ENCODE assay signal across 21 cellular contexts in genomic region chr5:1948663-1949191, GRCh38.
DNase-seq lines count a peak whose midpoint lies in the region; ATAC-seq, FAIRE-seq and TF ChIP-seq lines count a peak whose summit lies in the region.
"Had no signal": no experiment of that assay in that cellular context is flagged by ENCODE, and none has a peak within 500 bp of the region (broad histone marks: within the 10 kb centered on the region; RNA-seq: fewer than 3 reads in every experiment).

No MANE protein-coding gene starts in this region.

- peak overlapping the region in 14 of 21 experiments; percentile 4 to 79 (median 47) for H3K27ac ChIP-seq in skin epidermis
- no peak overlapping the region for H3K27ac ChIP-seq in MM.1S (ENCODE audit: low read length)
- H3K27ac ChIP-seq: ascending aorta, colonic mucosa, pancreas, SJCRH30, spleen had no signal

- H3K4me2 ChIP-seq in MM.1S (ENCODE audit: low read depth, low read length), result no peak overlapping the region

- H3K36me3 ChIP-seq in bronchial epithelial cell (ENCODE audit: control insufficient read depth, insufficient read depth, low read length) (no peaks in the 10 kb centered on the region), MM.1S (replicated peaks; ENCODE audit: insufficient read depth, low read length) (no peaks in the 10 kb centered on the region)
- H3K36me3 ChIP-seq: ascending aorta, colonic mucosa, gastrocnemius medialis, pancreas, SJCRH30, spleen, transverse colon had no signal

- DNase-seq in LNCaP clone FGC (ENCODE audit: low read depth) (peak; percentile 27), bronchial epithelial cell (ENCODE audit: low read depth) (peak; percentile 13), left cardiac atrium (peak; percentile 76), MM.1S (no peak), GM13976 (ENCODE audit: low spot score) (no peak), GM19238 (ENCODE audit: insufficient read length, low spot score) (no peak)
- DNase-seq: activated CD4-positive, alpha-beta memory T cell treated with anti-CD3 and anti-CD28 coated beads, Interleukin-2, amount 10 ng/mL, durations not matched to agents 7 days and 5 days; activated naive CD4-positive, alpha-beta T cell treated with anti-CD3 and anti-CD28 coated beads, Interleukin-2, amount 50 U/mL, for 16 hours; activated T-cell treated with anti-CD3 and anti-CD28 coated beads, Interleukin-2, amount 50 U/mL, for 24 hours; colonic mucosa; naive thymus-derived CD4-positive, alpha-beta T cell; NCI-H526 treated with DMSO at 0.1 percent for 48 hours; SJCRH30; spleen; transverse colon had no signal

- H3K4me3 ChIP-seq in LNCaP clone FGC (ENCODE audit: low read depth, low read length) (peak overlapping the region; percentile 6; the same call in 1 of the 2 replicates), bronchial epithelial cell (ENCODE audit: low read depth, low read length) (no peak overlapping the region), skin epidermis (peak overlapping the region in 5 of 7 experiments; percentile 4 to 27 (median 15)), MM.1S (ENCODE audit: low read length) (no peak overlapping the region)
- H3K4me3 ChIP-seq: ascending aorta, colonic mucosa, pancreas, SJCRH30, spleen, transverse colon had no signal

- H2AFZ ChIP-seq in MM.1S (ENCODE audit: low read length), result no peak overlapping the region

- no peaks in the 10 kb centered on the region for H4K20me1 ChIP-seq in MM.1S (ENCODE audit: insufficient read depth, low read length)

- no peaks in the 10 kb centered on the region for H3K9me3 ChIP-seq in MM.1S (replicated peaks; ENCODE audit: insufficient read depth, low read length)
- H3K9me3 ChIP-seq: ascending aorta, colonic mucosa, gastrocnemius medialis, pancreas, SJCRH30, spleen, transverse colon had no signal

- H3F3A ChIP-seq in MM.1S (ENCODE audit: insufficient read depth, low read length), result no peaks in the 10 kb centered on the region

- in situ Hi-C loops in GM13976 (cut with MboI; ENCODE audit: low sequenced_read_pairs, unreplicated experiment), result no loop called here

- FAIRE-seq in bronchial epithelial cell (lab: Jason Lieb, UNC), result peak; percentile 60
- FAIRE-seq: H1, pancreas had no signal

- intact Hi-C loops in left cardiac atrium (cut with DNase I), result loop anchor here in 1 of 2 donors (5.0 kb wide), 1 partner anchor 146 kb away; the partner anchor contains the start of gene NDUFS6

- TF ChIP-seq CTCF in LNCaP clone FGC (IDR thresholded peaks at IDR 0.05; ENCODE audit: control insufficient read depth, extremely low read depth, insufficient read depth) (no peak), bronchial epithelial cell (IDR thresholded peaks at IDR 0.05; ENCODE audit: insufficient read depth, low read length, severe bottlenecking) (no peak), MM.1S (IDR thresholded peaks at IDR 0.05; ENCODE audit: low read length) (no peak), GM13976 (IDR thresholded peaks at IDR 0.05; ENCODE audit: borderline replicate concordance, control extremely low read depth, extremely low read depth, insufficient read depth, missing control alignments) (no peak)

- H3K9me2 ChIP-seq in MM.1S (replicated peaks; ENCODE audit: insufficient read depth, low read length), result no peaks in the 10 kb centered on the region

- no peaks in the 10 kb centered on the region for H3K79me2 ChIP-seq in MM.1S (ENCODE audit: low read length)

- H3K27me3 ChIP-seq in bronchial epithelial cell (ENCODE audit: control insufficient read depth, insufficient read depth, low read length) (no peaks in the 10 kb centered on the region), MM.1S (replicated peaks; ENCODE audit: insufficient read depth, low read length) (peaks cover 51% of the 10 kb centered on the region)
- H3K27me3 ChIP-seq: ascending aorta, colonic mucosa, gastrocnemius medialis, pancreas, SJCRH30 had no signal

- no peak overlapping the region for H3K9ac ChIP-seq in MM.1S (ENCODE audit: low read length)

- ATAC-seq in left cardiac atrium, result peak; percentile 85 to 86
- no peak for ATAC-seq in HG02970 (IDR thresholded peaks at IDR 0.05; ENCODE audit: low FRiP score, unreplicated experiment)
- ATAC-seq: naive thymus-derived CD4-positive, alpha-beta T cell had no signal

- no peaks in the 10 kb centered on the region for H3K4me1 ChIP-seq in MM.1S (ENCODE audit: low read length)
- H3K4me1 ChIP-seq: ascending aorta, colonic mucosa, gastrocnemius medialis, pancreas, SJCRH30, spleen, transverse colon had no signal

Comparison
In these comparisons a context has a peak if more than half of its experiments do, and no peak if none do; other contexts are left out.
1. DNase-seq: peak in LNCaP clone FGC (single experiment), bronchial epithelial cell (single experiment) and left cardiac atrium (single experiment); none in MM.1S (single experiment), GM13976 (single experiment) and GM19238 (single experiment).
2. H3K4me3 ChIP-seq: peak in LNCaP clone FGC (single experiment) and skin epidermis (5 of 7); none in bronchial epithelial cell (single experiment) and MM.1S (single experiment).